ENCODE assay signal across 12 cellular contexts in genomic region chr5:122297587-122298298, GRCh38. TPM values are rescaled to one million over a fixed set of nuclear protein-coding genes. Genes with fewer than 3 reads are reported as not detected.
A peak's percentile ranks its signal among the peaks of the same experiment; 100 is the strongest.
DNase-seq lines count a peak whose midpoint lies in the region; ATAC-seq and TF ChIP-seq lines count a peak whose summit lies in the region.
"Had no signal": no experiment of that assay in that cellular context is flagged by ENCODE, and none has a peak within 500 bp of the region (broad histone marks: within the 10 kb centered on the region; RNA-seq: fewer than 3 reads in every experiment).

No MANE protein-coding gene starts in this region.

- H3K36me3 ChIP-seq in uterus (no peaks in the 10 kb centered on the region), tibial artery (no peaks in the 10 kb centered on the region), mesenchymal stem cell (ENCODE audit: control insufficient read depth in 1 of 2, insufficient read depth in 2 of 2, low read depth in 1 of 2, low read length in 2 of 2) (no peaks in the 10 kb centered on the region)

- H2BK15ac ChIP-seq in mesenchymal stem cell (ENCODE audit: low read depth, poor library complexity, severe bottlenecking) = no peak overlapping the region

- no peak overlapping the region for H3K18ac ChIP-seq in mesenchymal stem cell (ENCODE audit: low read depth in 1 of 2, low read length in 2 of 2)

- no peaks in the 10 kb centered on the region for H3K9me3 ChIP-seq in uterus
- no peaks in the 10 kb centered on the region for H3K9me3 ChIP-seq in tibial artery
- H3K9me3 ChIP-seq in mesenchymal stem cell (ENCODE audit: control insufficient read depth, low read length) = no peaks in the 10 kb centered on the region

- H3K4me1 ChIP-seq in uterus (peaks cover 17 to 20% of the 10 kb centered on the region in 2 donors), tibial artery (peaks cover 0 to 19% (median 2%) of the 10 kb centered on the region in 4 donors), mesenchymal stem cell (ENCODE audit: control insufficient read depth, insufficient read depth, low read depth, low read length) (no peaks in the 10 kb centered on the region)

- H3K79me1 ChIP-seq in mesenchymal stem cell (replicated peaks; ENCODE audit: low read length, poor library complexity, severe bottlenecking) = no peaks in the 10 kb centered on the region

- no peak overlapping the region for H4K8ac ChIP-seq in mesenchymal stem cell (ENCODE audit: low read length)

- TF ChIP-seq CTCF in uterus (IDR thresholded peaks at IDR 0.05) = no peak
- no peak for TF ChIP-seq CTCF in tibial artery (IDR thresholded peaks at IDR 0.05)

- H2BK5ac ChIP-seq in mesenchymal stem cell (ENCODE audit: low read depth, low read length, poor library complexity, severe bottlenecking) = no peak overlapping the region

- H4K91ac ChIP-seq in mesenchymal stem cell (ENCODE audit: low read length) = no peak overlapping the region

- WGBS in mesenchymal stem cell = 97% methylated on average over 4 of the region's 6 CpGs

- no peak overlapping the region for H3K4me2 ChIP-seq in mesenchymal stem cell (ENCODE audit: low read length, poor library complexity, severe bottlenecking)

- H2AFZ ChIP-seq in mesenchymal stem cell (ENCODE audit: low read depth, low read length) = no peak overlapping the region

- H3K9ac ChIP-seq in mesenchymal stem cell (ENCODE audit: low read length) = no peak overlapping the region

- H3K23ac ChIP-seq in mesenchymal stem cell (ENCODE audit: low read length in 2 of 2) = no peak overlapping the region

- no peak overlapping the region for H3K14ac ChIP-seq in mesenchymal stem cell (ENCODE audit: low read length in 2 of 2)

- no peak overlapping the region for H2BK12ac ChIP-seq in mesenchymal stem cell (ENCODE audit: low read length in 2 of 2)

- ATAC-seq in GM19328 (IDR thresholded peaks at IDR 0.05; ENCODE audit: unreplicated experiment) (peak; percentile 74), HG02610 (IDR thresholded peaks at IDR 0.05; ENCODE audit: unreplicated experiment) (peak; percentile 88), HG03196 (IDR thresholded peaks at IDR 0.05; ENCODE audit: unreplicated experiment) (peak; percentile 96)

- no peak overlapping the region for H2AK5ac ChIP-seq in mesenchymal stem cell (ENCODE audit: low read length, severe bottlenecking)

- no peak overlapping the region for H3K4me3 ChIP-seq in uterus
- H3K4me3 ChIP-seq in tibial artery = no peak overlapping the region
- H3K4me3 ChIP-seq in mesenchymal stem cell (ENCODE audit: insufficient read depth in 1 of 2, low read depth in 1 of 2, low read length in 2 of 2) = no peak overlapping the region

- H3K27ac ChIP-seq in uterus (peak overlapping the region; percentile 56 to 79), tibial artery (no peak overlapping the region), mesenchymal stem cell (ENCODE audit: low read length, poor library complexity, severe bottlenecking) (no peak overlapping the region)

- H3K4ac ChIP-seq in mesenchymal stem cell (ENCODE audit: low read depth in 1 of 2, low read length in 2 of 2) = no peak overlapping the region

- intact Hi-C loops in uterus (cut with DNase I; ENCODE audit: low total_unique reads) = no loop called here
- intact Hi-C loops in tibial artery (cut with DNase I; ENCODE audit: low total_unique reads) = no loop called here

- no peak for TF ChIP-seq POLR2A in uterus (IDR thresholded peaks at IDR 0.05)

- H3K27me3 ChIP-seq in uterus (no peaks in the 10 kb centered on the region), tibial artery (no peaks in the 10 kb centered on the region), mesenchymal stem cell (ENCODE audit: control insufficient read depth in 1 of 2, insufficient read depth in 1 of 2, low read length in 2 of 2) (no peaks in the 10 kb centered on the region)

- H2BK120ac ChIP-seq in mesenchymal stem cell (ENCODE audit: low read depth, low read length) = no peak overlapping the region

- DNase-seq in uterus (no peak), NCI-H1694 treated with DMSO at 0.1 percent for 48 hours (lab: John Stamatoyannopoulos, UW) (no peak), DMS 273 (lab: John Stamatoyannopoulos, UW; ENCODE audit: unreplicated experiment) (no peak), tibial artery (no peak), mesenchymal stem cell (no peak)
- DNase-seq: COR-L47, foreskin fibroblast, NCI-H187 had no signal

RNA-seq across cellular contexts. Expression of gene SNCAIP, which starts 14.3 kb away (rescaled TPM):
- 100 to 1,000 TPM in 1 of 4 donors, 10 to 100 TPM in 3; 15.3 to 104 (median 35.0) TPM for total RNA-seq in uterus
- 1.5 TPM for polyA plus RNA-seq in mesenchymal stem cell (2013, experiment 1 of 2)
- 1.8 TPM for polyA plus RNA-seq in mesenchymal stem cell (2013, experiment 2 of 2)
- total RNA-seq: activated CD8-positive, alpha-beta memory T cell treated with anti-CD3 and anti-CD28 coated beads for 36 hours had no signal

Comparison
In these comparisons a context has a peak if more than half of its experiments do, and no peak if none do; other contexts are left out.
1. H3K27ac ChIP-seq: peak in uterus (2 of 2); none in tibial artery (0 of 2) and mesenchymal stem cell (single experiment).
2. Peak in every context shown above with its lines, with median percentiles within 50 percentile points of each other: ATAC-seq.